Comparison of ENCODE assay signal across 16 cellular contexts in genomic region chr7:47185193-47185592, GRCh38.
"Had no signal": no experiment of that assay in that cellular context is flagged by ENCODE, and none has a peak within 500 bp of the region (broad histone marks: within the 10 kb centered on the region; RNA-seq: fewer than 3 reads in every experiment).

No MANE protein-coding gene starts in this region.

- ATAC-seq: left lung; natural killer cell; stimulated activated memory B cell treated with anti-CD40 and anti-IgM and Interleukin-4, amounts not matched to agents 10 μg/mL and 1 μg/mL and 100 μg/mL, for 72 hours had no signal

- H3K27me3 ChIP-seq: left lung, stomach had no signal

- H3K4me3 ChIP-seq: left lung, stomach had no signal

- H3K9me3 ChIP-seq: left lung, stomach had no signal

- DNase-seq: activated CD4-positive, alpha-beta memory T cell treated with anti-CD3 and anti-CD28 coated beads for 36 hours; activated CD4-positive, alpha-beta T cell treated with anti-CD3 and anti-CD28 coated beads for 48 hours; activated naive CD4-positive, alpha-beta T cell treated with Interleukin-2 at 50 U/mL for 16 hours; activated naive CD8-positive, alpha-beta T cell treated with anti-CD3 and anti-CD28 coated beads, Interleukin-2, amount 10 ng/mL, durations not matched to agents 7 days and 5 days; activated T-cell treated with anti-CD3 and anti-CD28 coated beads, Interleukin-2, amount 50 U/mL, for 48 hours; amniotic stem cell; cerebellar nuclear complex; cortex of kidney; kidney; left lung; mammary epithelial cell; natural killer cell; small intestine; stomach had no signal

- H3K27ac ChIP-seq: epithelial cell of prostate, left lung, stomach had no signal

- H3K36me3 ChIP-seq: left lung, stomach had no signal
